In genomic region chr5:579746-580366, GRCh38 we compare ENCODE assay signal across 15 cellular contexts.
"Had no signal": no experiment of that assay in that cellular context is flagged by ENCODE, and none has a peak within 500 bp of the region (broad histone marks: within the 10 kb centered on the region; RNA-seq: fewer than 3 reads in every experiment).

No MANE protein-coding gene starts in this region.

- H3K36me3 ChIP-seq: cardiac muscle cell, esophagus muscularis mucosa, right lobe of liver, tibial nerve had no signal

- H3K4me1 ChIP-seq: esophagus muscularis mucosa, psoas muscle, right lobe of liver, tibial nerve had no signal

- H3K4me3 Mint-ChIP-seq: activated T-cell treated with anti-CD3 and anti-CD28 coated beads, Interleukin-2, amount 50 U/mL, for 24 hours; nephron progenitor cell had no signal

- H3K27ac ChIP-seq: cardiac muscle cell, esophagus muscularis mucosa, hepatocyte, psoas muscle, right lobe of liver, tibial nerve had no signal

- ATAC-seq: psoas muscle, SK-N-SH treated with all-trans-retinoic acid at 6 μM for 48 hours had no signal

- H3K27ac Mint-ChIP-seq: activated T-cell treated with anti-CD3 and anti-CD28 coated beads, Interleukin-2, amount 50 U/mL, for 24 hours; nephron progenitor cell had no signal

- H3K27me3 ChIP-seq: cardiac muscle cell, right lobe of liver had no signal

- H3K4me3 ChIP-seq: cardiac muscle cell, esophagus muscularis mucosa, hepatocyte, psoas muscle, right lobe of liver, tibial nerve had no signal

- DNase-seq: activated CD4-positive, alpha-beta T cell treated with anti-CD3 and anti-CD28 coated beads for 1 hour; activated CD4-positive, alpha-beta T cell treated with anti-CD3 and anti-CD28 coated beads, Interleukin-2, amount 50 U/mL, for 4 hours; activated naive CD4-positive, alpha-beta T cell treated with anti-CD3 and anti-CD28 coated beads, Interleukin-2, amount 50 U/mL, for 16 hours; activated T-cell treated with anti-CD3 and anti-CD28 coated beads, Interleukin-2, amount 50 U/mL, for 24 hours; nephron progenitor cell; psoas muscle; T-helper 1 cell; T1000 had no signal

- FAIRE-seq: colon had no signal

- H3K9me3 ChIP-seq: psoas muscle, right lobe of liver had no signal

- H3K4me1 Mint-ChIP-seq: nephron progenitor cell had no signal
